In genomic region chr6:105851181-105851580, GRCh38 we compare ENCODE assay signal across 17 cellular contexts.
A peak's percentile ranks its signal among the peaks of the same experiment; 100 is the strongest.
DNase-seq lines count a peak whose midpoint lies in the region; ATAC-seq and TF ChIP-seq lines count a peak whose summit lies in the region.
"Had no signal": no experiment of that assay in that cellular context is flagged by ENCODE, and none has a peak within 500 bp of the region (broad histone marks: within the 10 kb centered on the region; RNA-seq: fewer than 3 reads in every experiment).

No MANE protein-coding gene starts in this region.

- no peaks in the 10 kb centered on the region for H3K27me3 Mint-ChIP-seq in neural crest cell (ENCODE audit: low read depth)
- H3K27me3 Mint-ChIP-seq in activated T-helper 17 cell treated with anti-CD3 and anti-CD28 coated beads, Interleukin-2, amount 50 U/mL, for 72 hours = no peaks in the 10 kb centered on the region
- H3K27me3 Mint-ChIP-seq: activated CD4-positive, alpha-beta memory T cell treated with anti-CD3 and anti-CD28 coated beads for 36 hours had no signal

- H3K36me3 ChIP-seq in ascending aorta = no peaks in the 10 kb centered on the region
- H3K36me3 ChIP-seq: colonic mucosa, esophagus squamous epithelium had no signal

- peak; percentile 22 for DNase-seq in ELF-1 (ENCODE audit: low read depth, low spot score)
- DNase-seq in OCI-M1 (lab: John Stamatoyannopoulos, UW) = peak; percentile 28
- DNase-seq in fibroblast of villous mesenchyme (ENCODE audit: low read depth) = peak; percentile 55
- DNase-seq in neural crest cell (ENCODE audit: low read depth, low spot score) = no peak
- no peak for DNase-seq in ACHN
- DNase-seq in mesenteric fat pad (ENCODE audit: low spot score) = no peak
- DNase-seq in ascending aorta (ENCODE audit: low spot score in 2 of 2) = no peak
- DNase-seq: activated CD4-positive, alpha-beta memory T cell treated with anti-CD3 and anti-CD28 coated beads for 36 hours; amniotic stem cell; colonic mucosa; esophagus squamous epithelium; NCI-H1436; stimulated activated CD4-positive, alpha-beta T cell treated with anti-CD3 and anti-CD28 coated beads, Interleukin-2, amount 100 ng/mL, for 48 hours; T1000 had no signal

- intact Hi-C loops in ascending aorta (cut with DNase I) = no loop called here

- no peaks in the 10 kb centered on the region for H3K27me3 ChIP-seq in ascending aorta
- H3K27me3 ChIP-seq: colonic mucosa, esophagus squamous epithelium had no signal

- ATAC-seq in activated T-helper 17 cell treated with anti-CD3 and anti-CD28 coated beads, Interleukin-2, amount 50 U/mL, for 72 hours (replicated peaks) = no peak
- ATAC-seq: stimulated activated effector memory CD8-positive, alpha-beta T cell treated with anti-CD3 and anti-CD28 coated beads, Interleukin-12 subunit alpha, Interleukin-12 subunit beta, amount 100 ng/mL, for 72 hours had no signal

- H3K4me3 ChIP-seq in fibroblast of villous mesenchyme (ENCODE audit: low read depth, low read length) = no peak overlapping the region
- H3K4me3 ChIP-seq in ascending aorta = no peak overlapping the region
- H3K4me3 ChIP-seq: colonic mucosa, esophagus squamous epithelium had no signal

- no peaks in the 10 kb centered on the region for H3K9me3 Mint-ChIP-seq in neural crest cell
- no peaks in the 10 kb centered on the region for H3K9me3 Mint-ChIP-seq in activated T-helper 17 cell treated with anti-CD3 and anti-CD28 coated beads, Interleukin-2, amount 50 U/mL, for 72 hours
- H3K9me3 Mint-ChIP-seq: activated CD4-positive, alpha-beta memory T cell treated with anti-CD3 and anti-CD28 coated beads for 36 hours; stimulated activated effector memory CD8-positive, alpha-beta T cell treated with anti-CD3 and anti-CD28 coated beads, Interleukin-12 subunit alpha, Interleukin-12 subunit beta, amount 100 ng/mL, for 72 hours had no signal

- H3K4me1 Mint-ChIP-seq in neural crest cell = peaks cover 21% of the 10 kb centered on the region
- H3K4me1 Mint-ChIP-seq in activated T-helper 17 cell treated with anti-CD3 and anti-CD28 coated beads, Interleukin-2, amount 50 U/mL, for 72 hours = no peaks in the 10 kb centered on the region
- H3K4me1 Mint-ChIP-seq: stimulated activated effector memory CD8-positive, alpha-beta T cell treated with anti-CD3 and anti-CD28 coated beads, Interleukin-12 subunit alpha, Interleukin-12 subunit beta, amount 100 ng/mL, for 72 hours had no signal

- peaks cover under 1% of the 10 kb centered on the region for H3K36me3 Mint-ChIP-seq in neural crest cell (ENCODE audit: low read depth)
- no peaks in the 10 kb centered on the region for H3K36me3 Mint-ChIP-seq in activated T-helper 17 cell treated with anti-CD3 and anti-CD28 coated beads, Interleukin-2, amount 50 U/mL, for 72 hours (ENCODE audit: low read depth)
- H3K36me3 Mint-ChIP-seq: activated CD4-positive, alpha-beta memory T cell treated with anti-CD3 and anti-CD28 coated beads for 36 hours; stimulated activated effector memory CD8-positive, alpha-beta T cell treated with anti-CD3 and anti-CD28 coated beads, Interleukin-12 subunit alpha, Interleukin-12 subunit beta, amount 100 ng/mL, for 72 hours had no signal

- TF ChIP-seq CTCF in fibroblast of villous mesenchyme (IDR thresholded peaks at IDR 0.05; ENCODE audit: insufficient read depth, low read depth, low read length) (no peak), neural crest cell (conservative IDR thresholded peaks at IDR 0.05) (no peak), ascending aorta (IDR thresholded peaks at IDR 0.05) (no peak)

- in situ Hi-C loops in ACHN (cut with HindIII; ENCODE audit: low pct_ligation_motif_present, low pct_unique_long_range_greater_than_20kb, low sequenced_read_pairs) = no loop called here

- H3K4me3 Mint-ChIP-seq in neural crest cell = no peak overlapping the region
- H3K4me3 Mint-ChIP-seq in activated T-helper 17 cell treated with anti-CD3 and anti-CD28 coated beads, Interleukin-2, amount 50 U/mL, for 72 hours = no peak overlapping the region
- H3K4me3 Mint-ChIP-seq: activated CD4-positive, alpha-beta memory T cell treated with anti-CD3 and anti-CD28 coated beads for 36 hours; stimulated activated effector memory CD8-positive, alpha-beta T cell treated with anti-CD3 and anti-CD28 coated beads, Interleukin-12 subunit alpha, Interleukin-12 subunit beta, amount 100 ng/mL, for 72 hours had no signal

- peak overlapping the region; percentile 76 for H3K27ac Mint-ChIP-seq in neural crest cell (ENCODE audit: unreplicated experiment)
- H3K27ac Mint-ChIP-seq in activated T-helper 17 cell treated with anti-CD3 and anti-CD28 coated beads, Interleukin-2, amount 50 U/mL, for 72 hours = no peak overlapping the region
- H3K27ac Mint-ChIP-seq: activated CD4-positive, alpha-beta memory T cell treated with anti-CD3 and anti-CD28 coated beads for 36 hours; stimulated activated effector memory CD8-positive, alpha-beta T cell treated with anti-CD3 and anti-CD28 coated beads, Interleukin-12 subunit alpha, Interleukin-12 subunit beta, amount 100 ng/mL, for 72 hours had no signal

- H3K9me3 ChIP-seq in ascending aorta = no peaks in the 10 kb centered on the region
- H3K9me3 ChIP-seq: colonic mucosa, esophagus squamous epithelium had no signal

- H3K4me1 ChIP-seq in ascending aorta = no peaks in the 10 kb centered on the region
- H3K4me1 ChIP-seq: colonic mucosa had no signal

- H3K27ac ChIP-seq in ascending aorta = no peak overlapping the region
- H3K27ac ChIP-seq: C4-2B, colonic mucosa had no signal

Comparison
In these comparisons a context has a peak if more than half of its experiments do, and no peak if none do; other contexts are left out.
1. DNase-seq: peak in ELF-1 (single experiment), OCI-M1 (single experiment) and fibroblast of villous mesenchyme (single experiment); none in neural crest cell (single experiment), ACHN (single experiment), mesenteric fat pad (single experiment) and ascending aorta (0 of 2).